1 cellular context compared by ENCODE assay signal in genomic region chr12:88298014-88298682, GRCh38.
TF ChIP-seq lines count a peak whose summit lies in the region.

No MANE protein-coding gene starts in this region.

TF ChIP-seq in GM12878, 131 proteins besides CTCF, POLR2A, EP300 and RAD21 (continued from another document):
- no peak for TF ChIP-seq BCLAF1 (IDR thresholded peaks at IDR 0.05)
